In genomic region chr17:80833952-80834895, GRCh38 we compare ENCODE assay signal across 8 cellular contexts.
DNase-seq lines count a peak whose midpoint lies in the region; ATAC-seq and TF ChIP-seq lines count a peak whose summit lies in the region.

No MANE protein-coding gene starts in this region.

- no peak for TF ChIP-seq CTCF in A673 (conservative IDR thresholded peaks at IDR 0.05; ENCODE audit: low read depth, low read length)
- TF ChIP-seq CTCF in HFF-Myc (IDR thresholded peaks at IDR 0.05; ENCODE audit: low read depth, low read length, missing control alignments) = no peak
- TF ChIP-seq CTCF in mucosa of descending colon (IDR thresholded peaks at IDR 0.05) = no peak
- no peak for TF ChIP-seq CTCF in MM.1S (IDR thresholded peaks at IDR 0.05; ENCODE audit: low read length)

- ATAC-seq in mucosa of descending colon (no peak), HG03457 (IDR thresholded peaks at IDR 0.05; ENCODE audit: unreplicated experiment) (no peak), HG03432 (IDR thresholded peaks at IDR 0.05; ENCODE audit: unreplicated experiment) (no peak)

- H3F3A ChIP-seq in MM.1S (ENCODE audit: insufficient read depth, low read length) = peaks cover 17% of the 10 kb centered on the region

- H3K79me2 ChIP-seq in MM.1S (ENCODE audit: low read length) = no peaks in the 10 kb centered on the region

- H3K9ac ChIP-seq in MM.1S (ENCODE audit: low read length) = no peak overlapping the region

- no peak overlapping the region for H3K4me2 ChIP-seq in MM.1S (ENCODE audit: low read depth, low read length)

- intact Hi-C loops in A673 (cut with micrococcal nuclease; ENCODE audit: unreplicated experiment) = no loop called here
- intact Hi-C loops in mucosa of descending colon (cut with DNase I, micrococcal nuclease) = no loop called here

- H4K20me1 ChIP-seq in MM.1S (ENCODE audit: insufficient read depth, low read length) = no peaks in the 10 kb centered on the region

- H3K4me3 ChIP-seq in A673 (ENCODE audit: low read depth, low read length, poor library complexity, severe bottlenecking) (no peak overlapping the region), HFF-Myc (replicated peaks; ENCODE audit: low read depth, low read length) (peak overlapping the region; percentile 45), mucosa of descending colon (no peak overlapping the region), MM.1S (ENCODE audit: low read length) (no peak overlapping the region)

- CTCF ChIA-PET in A673 (lab: Charles Lee) = interaction anchor here (1.3 kb wide), 1 partner anchor 25 kb away, joined by 4 read pairs; no protein-coding TSS in a partner anchor

- H2AFZ ChIP-seq in MM.1S (ENCODE audit: low read length) = no peak overlapping the region

- BruUV-seq in A673 (replicated peaks; lab: Mats Ljungman, UMichigan) = no TSS peak

- H3K9me2 ChIP-seq in MM.1S (replicated peaks; ENCODE audit: insufficient read depth, low read length) = no peaks in the 10 kb centered on the region

- no peaks in the 10 kb centered on the region for H3K9me3 ChIP-seq in A673 (ENCODE audit: low read depth, low read length, poor library complexity, severe bottlenecking)
- H3K9me3 ChIP-seq in mucosa of descending colon = no peaks in the 10 kb centered on the region
- no peaks in the 10 kb centered on the region for H3K9me3 ChIP-seq in MM.1S (replicated peaks; ENCODE audit: insufficient read depth, low read length)

- H3K27me3 ChIP-seq in A673 (replicated peaks; ENCODE audit: insufficient read depth, low read depth, low read length, poor library complexity) (no peaks in the 10 kb centered on the region), MM.1S (replicated peaks; ENCODE audit: insufficient read depth, low read length) (no peaks in the 10 kb centered on the region)

- H3K36me3 ChIP-seq in A673 (ENCODE audit: insufficient read depth, low read length, poor library complexity, severe bottlenecking) = no peaks in the 10 kb centered on the region
- H3K36me3 ChIP-seq in mucosa of descending colon (ENCODE audit: low read depth) = no peaks in the 10 kb centered on the region
- H3K36me3 ChIP-seq in MM.1S (replicated peaks; ENCODE audit: insufficient read depth, low read length) = no peaks in the 10 kb centered on the region

- POLR2A ChIA-PET in A673 (lab: Charles Lee; ENCODE audit: low non-redundant PET) = no interaction called here

- peaks cover 29% of the 10 kb centered on the region for H3K4me1 ChIP-seq in A673 (ENCODE audit: insufficient read depth, low read length, poor library complexity, severe bottlenecking)
- H3K4me1 ChIP-seq in mucosa of descending colon (ENCODE audit: low read depth) = peaks cover 12% of the 10 kb centered on the region
- peaks cover 15% of the 10 kb centered on the region for H3K4me1 ChIP-seq in MM.1S (ENCODE audit: low read length)

- peak overlapping the region; percentile 83 for H3K27ac ChIP-seq in A673 (ENCODE audit: low read depth, low read length, poor library complexity, severe bottlenecking)
- H3K27ac ChIP-seq in MM.1S (ENCODE audit: low read length) = no peak overlapping the region

- DNase-seq in A673 (ENCODE audit: low spot score) (no peak), HFF-Myc (ENCODE audit: extremely low read depth, low read depth) (peak; percentile 80), cerebellar cortex (ENCODE audit: low spot score) (peak; percentile 72), mucosa of descending colon (peak in 2 of 3 donors; percentile 34 to 43), MM.1S (no peak), NCI-H748 (lab: John Stamatoyannopoulos, UW; ENCODE audit: unreplicated experiment) (no peak)

Comparison
In these comparisons a context has a peak if more than half of its experiments do, and no peak if none do; other contexts are left out.
1. DNase-seq: peak in HFF-Myc (single experiment), cerebellar cortex (single experiment) and mucosa of descending colon (2 of 3); none in A673 (single experiment), MM.1S (single experiment) and NCI-H748 (single experiment).